Comparison of ENCODE assay signal across 28 cellular contexts in the genomic region with DNA sequence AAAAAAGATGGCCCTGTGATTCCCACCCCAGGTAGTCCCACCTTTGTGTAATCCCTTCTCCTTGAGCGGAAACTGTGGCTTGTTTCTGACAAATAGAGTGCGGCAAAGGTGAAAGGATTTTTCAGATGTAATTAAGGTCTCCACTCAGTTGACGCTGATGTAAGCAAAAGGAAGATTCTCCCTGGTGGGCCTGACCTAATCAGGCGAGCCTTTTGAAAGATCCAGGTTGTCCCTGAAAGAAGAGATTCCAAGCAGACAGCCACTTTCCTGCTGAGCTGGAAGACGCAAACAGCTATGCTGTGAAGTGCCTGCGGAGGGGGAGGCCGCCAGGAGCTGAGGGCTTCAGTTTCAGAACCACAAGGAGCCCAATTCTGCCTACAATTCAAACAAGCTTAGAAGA. TPM values are rescaled to one million over a fixed set of nuclear protein-coding genes. Genes with fewer than 3 reads are reported as not detected.
"Had no signal": no experiment of that assay in that cellular context is flagged by ENCODE, and none has a peak within 500 bp of the region (broad histone marks: within the 10 kb centered on the region; RNA-seq: fewer than 3 reads in every experiment).

No MANE protein-coding gene starts in this region.

- H3K27ac ChIP-seq: neutrophil, pancreas, prostate gland, right lobe of liver, sigmoid colon, stomach, thoracic aorta, thyroid gland, tibial nerve, upper lobe of left lung, vagina had no signal

- H3K4me3 Mint-ChIP-seq: natural killer cell treated with Interleukin-12 subunit alpha and Interleukin-12 subunit beta and Interleukin-15 and Interleukin-18, amount 100 ng/mL, for 72 hours; nephron progenitor cell; neural crest cell; stimulated activated effector memory CD8-positive, alpha-beta T cell treated with anti-CD3 and anti-CD28 coated beads, Interleukin-12 subunit alpha, Interleukin-12 subunit beta, amount 100 ng/mL, for 72 hours; stimulated activated naive B cell treated with anti-CD40 and anti-IgM and Interleukin-4, amounts not matched to agents 10 μg/mL and 1 μg/mL and 100 μg/mL, for 72 hours; stimulated activated naive CD8-positive, alpha-beta T cell treated with anti-CD3 and anti-CD28 coated beads, Interleukin-15, Interleukin-2, amounts not matched to agents 100 ng/mL and 50 ng/mL, for 24 hours had no signal

- H3K27ac Mint-ChIP-seq: natural killer cell treated with Interleukin-12 subunit alpha and Interleukin-12 subunit beta and Interleukin-15 and Interleukin-18, amount 100 ng/mL, for 72 hours; nephron progenitor cell; stimulated activated effector memory CD8-positive, alpha-beta T cell treated with anti-CD3 and anti-CD28 coated beads, Interleukin-12 subunit alpha, Interleukin-12 subunit beta, amount 100 ng/mL, for 72 hours; stimulated activated naive B cell treated with anti-CD40 and anti-IgM and Interleukin-4, amounts not matched to agents 10 μg/mL and 1 μg/mL and 100 μg/mL, for 72 hours; stimulated activated naive CD8-positive, alpha-beta T cell treated with anti-CD3 and anti-CD28 coated beads, Interleukin-15, Interleukin-2, amounts not matched to agents 100 ng/mL and 50 ng/mL, for 24 hours had no signal

- H3K9me3 ChIP-seq: neutrophil, pancreas, prostate gland, right lobe of liver, sigmoid colon, stomach, thoracic aorta, thyroid gland, tibial nerve, upper lobe of left lung, vagina had no signal

- FAIRE-seq: pancreas, small intestine, urothelium cell line had no signal

- H3K27me3 ChIP-seq: pancreas, right lobe of liver, thyroid gland, upper lobe of left lung, vagina had no signal

- DNase-seq: nephron progenitor cell; nucleus accumbens; pancreas; right lobe of liver; sigmoid colon; small intestine; stimulated activated CD4-positive, alpha-beta T cell treated with anti-CD3 and anti-CD28 coated beads, Interleukin-15, amount 100 ng/mL, for 24 hours; stimulated activated CD4-positive, alpha-beta T cell treated with anti-CD3 and anti-CD28 coated beads, Interleukin-2, amount 100 ng/mL, for 24 hours; stimulated activated CD4-positive, alpha-beta T cell treated with anti-CD3 and anti-CD28 coated beads, Interleukin-2, amount 100 ng/mL, for 48 hours; stimulated activated CD4-positive, alpha-beta T cell treated with anti-CD3 and anti-CD28 coated beads, Interleukin-4, amount 100 ng/mL, for 24 hours; stimulated activated naive B cell treated with anti-CD40 and anti-IgM and Interleukin-4, amounts not matched to agents 10 μg/mL and 1 μg/mL and 100 μg/mL, for 72 hours; stimulated activated naive CD4-positive, alpha-beta T cell treated with Interleukin-2 at 50 U/mL for 16 hours; stomach; thyroid gland; trophoblast cell; upper lobe of left lung had no signal

- ATAC-seq: natural killer cell treated with Interleukin-12 subunit alpha and Interleukin-12 subunit beta and Interleukin-15 and Interleukin-18, amount 100 ng/mL, for 72 hours; pancreas; right cardiac atrium; right lobe of liver; stimulated activated effector memory CD8-positive, alpha-beta T cell treated with anti-CD3 and anti-CD28 coated beads, Interleukin-12 subunit alpha, Interleukin-12 subunit beta, amount 100 ng/mL, for 72 hours; stimulated activated naive B cell treated with anti-CD40 and anti-IgM and Interleukin-4, amounts not matched to agents 10 μg/mL and 1 μg/mL and 100 μg/mL, for 72 hours had no signal

- H3K9me3 Mint-ChIP-seq: natural killer cell treated with Interleukin-12 subunit alpha and Interleukin-12 subunit beta and Interleukin-15 and Interleukin-18, amount 100 ng/mL, for 72 hours; nephron progenitor cell; neural crest cell; stimulated activated effector memory CD8-positive, alpha-beta T cell treated with anti-CD3 and anti-CD28 coated beads, Interleukin-12 subunit alpha, Interleukin-12 subunit beta, amount 100 ng/mL, for 72 hours; stimulated activated naive B cell treated with anti-CD40 and anti-IgM and Interleukin-4, amounts not matched to agents 10 μg/mL and 1 μg/mL and 100 μg/mL, for 72 hours; stimulated activated naive CD8-positive, alpha-beta T cell treated with anti-CD3 and anti-CD28 coated beads, Interleukin-15, Interleukin-2, amounts not matched to agents 100 ng/mL and 50 ng/mL, for 24 hours had no signal

- H3K4me1 ChIP-seq: pancreas, prostate gland, right lobe of liver, thyroid gland had no signal

- H3K36me3 ChIP-seq: neutrophil, pancreas, prostate gland, right lobe of liver, sigmoid colon, stomach, thoracic aorta, thyroid gland, tibial nerve, upper lobe of left lung, vagina had no signal

- H3K4me3 ChIP-seq: pancreas, prostate gland, right lobe of liver, sigmoid colon, stomach, thoracic aorta, thyroid gland, tibial nerve, upper lobe of left lung, vagina had no signal

- H3K36me3 Mint-ChIP-seq: natural killer cell treated with Interleukin-12 subunit alpha and Interleukin-12 subunit beta and Interleukin-15 and Interleukin-18, amount 100 ng/mL, for 72 hours had no signal

RNA-seq across cellular contexts. Expression of gene PTGES, which starts 24.1 kb away (rescaled TPM):
- total RNA-seq: natural killer cell treated with Interleukin-12 subunit alpha and Interleukin-12 subunit beta and Interleukin-15 and Interleukin-18, amount 100 ng/mL, for 72 hours; pulmonary artery endothelial cell had no signal
